In genomic region chr13:103031332-103031873, GRCh38 we compare ENCODE assay signal across 1 cellular context.
TF ChIP-seq lines count a peak whose summit lies in the region.

No MANE protein-coding gene starts in this region.

TF ChIP-seq in WTC11, 78 proteins besides CTCF, POLR2A, EP300 and RAD21 (continued from another document):
- TF ChIP-seq, protein P1, sequence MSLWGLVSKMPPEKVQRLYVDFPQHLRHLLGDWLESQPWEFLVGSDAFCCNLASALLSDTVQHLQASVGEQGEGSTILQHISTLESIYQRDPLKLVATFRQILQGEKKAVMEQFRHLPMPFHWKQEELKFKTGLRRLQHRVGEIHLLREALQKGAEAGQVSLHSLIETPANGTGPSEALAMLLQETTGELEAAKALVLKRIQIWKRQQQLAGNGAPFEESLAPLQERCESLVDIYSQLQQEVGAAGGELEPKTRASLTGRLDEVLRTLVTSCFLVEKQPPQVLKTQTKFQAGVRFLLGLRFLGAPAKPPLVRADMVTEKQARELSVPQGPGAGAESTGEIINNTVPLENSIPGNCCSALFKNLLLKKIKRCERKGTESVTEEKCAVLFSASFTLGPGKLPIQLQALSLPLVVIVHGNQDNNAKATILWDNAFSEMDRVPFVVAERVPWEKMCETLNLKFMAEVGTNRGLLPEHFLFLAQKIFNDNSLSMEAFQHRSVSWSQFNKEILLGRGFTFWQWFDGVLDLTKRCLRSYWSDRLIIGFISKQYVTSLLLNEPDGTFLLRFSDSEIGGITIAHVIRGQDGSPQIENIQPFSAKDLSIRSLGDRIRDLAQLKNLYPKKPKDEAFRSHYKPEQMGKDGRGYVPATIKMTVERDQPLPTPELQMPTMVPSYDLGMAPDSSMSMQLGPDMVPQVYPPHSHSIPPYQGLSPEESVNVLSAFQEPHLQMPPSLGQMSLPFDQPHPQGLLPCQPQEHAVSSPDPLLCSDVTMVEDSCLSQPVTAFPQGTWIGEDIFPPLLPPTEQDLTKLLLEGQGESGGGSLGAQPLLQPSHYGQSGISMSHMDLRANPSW (CRISPR knock-in tag; conservative IDR thresholded peaks at IDR 0.05; ENCODE audit: low read depth), result no peak
- no peak for TF ChIP-seq FOXP4 (CRISPR knock-in tag; IDR thresholded peaks at IDR 0.05)
- TF ChIP-seq ZBTB21 (CRISPR knock-in tag; IDR thresholded peaks at IDR 0.05; ENCODE audit: borderline replicate concordance), result no peak
